ENCODE assay signal across 10 cellular contexts in the genomic region with DNA sequence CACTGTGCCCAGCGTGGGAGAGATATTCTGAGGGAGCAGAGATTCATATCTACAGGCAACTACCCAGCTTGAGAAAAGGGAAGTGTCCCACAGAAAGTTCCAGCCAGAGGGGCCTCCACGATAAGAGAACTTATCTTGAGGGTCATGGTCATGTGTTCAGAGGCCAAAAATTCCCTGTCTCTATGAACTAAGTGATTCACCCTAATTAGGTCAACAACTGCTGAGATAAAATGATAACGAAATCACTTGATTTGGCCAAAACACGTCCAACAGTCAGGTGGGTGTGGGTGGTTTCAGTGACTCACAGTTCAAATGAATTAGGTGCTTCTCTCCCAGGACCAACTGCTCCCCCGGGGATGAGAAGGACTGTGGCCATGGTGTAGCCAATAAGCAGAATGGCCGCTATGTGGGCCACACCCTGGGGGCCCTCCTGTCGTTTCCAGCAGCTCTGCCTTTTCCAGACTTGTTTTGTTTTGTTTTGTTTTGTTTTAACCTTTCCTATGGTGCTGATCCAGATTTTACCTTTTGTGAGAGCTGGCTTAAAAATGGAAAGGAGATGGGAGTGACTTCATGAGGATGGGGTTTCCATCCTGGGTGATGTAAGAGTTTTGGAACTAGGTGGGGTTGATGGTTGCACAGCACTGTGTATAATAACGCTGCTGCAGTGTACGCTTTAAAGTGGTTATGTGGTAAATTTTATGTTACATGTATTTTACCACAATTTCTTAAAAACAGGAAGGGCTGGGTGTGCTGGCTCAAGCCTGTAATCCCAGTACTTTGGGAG. TPM values are rescaled to one million over a fixed set of nuclear protein-coding genes. Genes with fewer than 3 reads are reported as not detected.
A peak's percentile ranks its signal among the peaks of the same experiment; 100 is the strongest.
DNase-seq lines count a peak whose midpoint lies in the region; ATAC-seq, FAIRE-seq and TF ChIP-seq lines count a peak whose summit lies in the region.
"Had no signal": no experiment of that assay in that cellular context is flagged by ENCODE, and none has a peak within 500 bp of the region (broad histone marks: within the 10 kb centered on the region; RNA-seq: fewer than 3 reads in every experiment).

No MANE protein-coding gene starts in this region.

- H3K27me3 Mint-ChIP-seq in activated naive CD8-positive, alpha-beta T cell, result no peaks in the 10 kb centered on the region
- peaks cover 16% of the 10 kb centered on the region for H3K27me3 Mint-ChIP-seq in mesothelial cell of epicardium (ENCODE audit: low read depth)

- peak overlapping the region; percentile 20 for H3K4me3 Mint-ChIP-seq in activated naive CD8-positive, alpha-beta T cell
- no peak overlapping the region for H3K4me3 Mint-ChIP-seq in mesothelial cell of epicardium

- peak; percentile 45 for ATAC-seq in GM18868 (IDR thresholded peaks at IDR 0.05; ENCODE audit: unreplicated experiment)

- no peak for FAIRE-seq in RCC 7860 (lab: Jason Lieb, UNC)
- FAIRE-seq: pancreas had no signal

- H3K36me3 Mint-ChIP-seq in activated naive CD8-positive, alpha-beta T cell, result no peaks in the 10 kb centered on the region
- H3K36me3 Mint-ChIP-seq in mesothelial cell of epicardium, result no peaks in the 10 kb centered on the region

- no peak for TF ChIP-seq CTCF in dorsolateral prefrontal cortex (IDR thresholded peaks at IDR 0.05 in 54 of 56, conservative IDR thresholded peaks at IDR 0.05 in 2 of 56; ENCODE audit: low read depth in 1 of 56, partially characterized antibody in 56 of 56)
- no peak for TF ChIP-seq CTCF in mesothelial cell of epicardium (IDR thresholded peaks at IDR 0.05; ENCODE audit: unreplicated experiment)

- H3K27ac ChIP-seq in dorsolateral prefrontal cortex, result no peak overlapping the region
- H3K27ac ChIP-seq: pancreas had no signal

- H3K4me1 Mint-ChIP-seq in activated naive CD8-positive, alpha-beta T cell (ENCODE audit: low read depth), result peaks cover 32% of the 10 kb centered on the region
- peaks cover 3% of the 10 kb centered on the region for H3K4me1 Mint-ChIP-seq in mesothelial cell of epicardium

- H3K27ac Mint-ChIP-seq in activated naive CD8-positive, alpha-beta T cell, result peak overlapping the region; percentile 91
- no peak overlapping the region for H3K27ac Mint-ChIP-seq in mesothelial cell of epicardium

- no peak overlapping the region for H3K4me3 ChIP-seq in dorsolateral prefrontal cortex
- H3K4me3 ChIP-seq: pancreas had no signal

- intact Hi-C loops in dorsolateral prefrontal cortex (cut with DNase I), result no loop called here

- peaks cover 0 to 9% (median 0%) of the 10 kb centered on the region in 45 donors for H3K27me3 ChIP-seq in dorsolateral prefrontal cortex
- H3K27me3 ChIP-seq: pancreas had no signal

- H3K9me3 Mint-ChIP-seq in activated naive CD8-positive, alpha-beta T cell (ENCODE audit: low read depth), result no peaks in the 10 kb centered on the region
- no peaks in the 10 kb centered on the region for H3K9me3 Mint-ChIP-seq in mesothelial cell of epicardium

- peak in 3 of 5 donors; percentile 20 to 90 (median 33) for DNase-seq in T-helper 1 cell
- peak; percentile 29 to 44 for DNase-seq in stimulated activated CD4-positive, alpha-beta T cell treated with anti-CD3 and anti-CD28 coated beads, Interleukin-4, amount 100 ng/mL, for 4 hours
- DNase-seq in dorsolateral prefrontal cortex, result no peak
- DNase-seq in NCI-H2081 treated with DMSO at 0.1 percent for 48 hours (lab: John Stamatoyannopoulos, UW), result no peak
- DNase-seq in RCC 7860 (ENCODE audit: low spot score), result no peak
- no peak for DNase-seq in mesothelial cell of epicardium (ENCODE audit: low spot score in 2 of 2, unreplicated experiment in 2 of 2)
- DNase-seq: amniotic stem cell had no signal

RNA-seq across cellular contexts. Expression of a gene that starts 8.7 kb away (rescaled TPM):
- total RNA-seq in dorsolateral prefrontal cortex (under 1 TPM in 21 of 120 experiments, not detected in 99; 0.19 to 0.96 (median 0.40) TPM), mesothelial cell of epicardium (0.18 TPM in 1 of 3 replicates, not detected in the others)
- total RNA-seq: pancreas had no signal

RNA-seq across cellular contexts. Expression of a gene that starts 43.2 kb away (rescaled TPM):
- total RNA-seq in dorsolateral prefrontal cortex (10 to 100 TPM in 90 of 120 experiments, 1 to 10 TPM in 30; 1.0 to 84.8 (median 17.6) TPM), mesothelial cell of epicardium (not detected in 3 replicates)

Comparison
In these comparisons a context has a peak if more than half of its experiments do, and no peak if none do; other contexts are left out.
1. DNase-seq: peak in T-helper 1 cell (3 of 5) and stimulated activated CD4-positive, alpha-beta T cell treated with anti-CD3 and anti-CD28 coated beads, Interleukin-4, amount 100 ng/mL, for 4 hours (2 of 2); none in dorsolateral prefrontal cortex (0 of 10), NCI-H2081 treated with DMSO at 0.1 percent for 48 hours (single experiment), RCC 7860 (single experiment) and mesothelial cell of epicardium (0 of 2).